Comparison of ENCODE assay signal across 8 cellular contexts in the genomic region with DNA sequence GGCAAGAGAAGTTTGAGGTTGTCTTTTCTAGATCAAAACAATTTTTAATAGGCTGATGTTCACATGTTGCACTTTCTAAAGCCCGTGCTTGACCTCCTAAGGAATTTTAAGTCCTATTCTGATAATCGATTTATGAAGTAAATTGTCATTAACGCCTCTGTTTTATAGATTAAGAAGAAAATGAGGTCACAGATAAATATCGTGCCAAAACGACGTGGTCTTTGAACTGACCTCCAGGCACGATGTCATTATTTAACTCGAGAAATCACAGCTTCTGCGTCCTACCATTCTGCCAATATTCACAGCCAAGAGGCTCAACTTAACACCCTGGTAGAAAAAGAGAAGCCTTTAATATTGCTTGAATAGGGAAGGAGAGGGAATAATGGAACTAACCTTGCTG. TPM values are rescaled to one million over a fixed set of nuclear protein-coding genes. Genes with fewer than 3 reads are reported as not detected.
DNase-seq lines count a peak whose midpoint lies in the region; ATAC-seq and TF ChIP-seq lines count a peak whose summit lies in the region.

No MANE protein-coding gene starts in this region.

- H3K27ac ChIP-seq in BLaER1 treated with 17β-estradiol and CSF1 and Interleukin-3, amounts not matched to agents 10 nM and 100 nM: peak overlapping the region; percentile 83 to 98 (median 94)

- peak overlapping the region; percentile 67 to 87 (median 78) for H3K4me3 ChIP-seq in BLaER1 treated with 17β-estradiol and CSF1 and Interleukin-3, amounts not matched to agents 10 nM and 100 nM
- H3K4me3 ChIP-seq in LNCaP clone FGC (ENCODE audit: low read depth, low read length): peak overlapping the region; percentile 80

- no peak for TF ChIP-seq CTCF in LNCaP clone FGC (IDR thresholded peaks at IDR 0.05; ENCODE audit: control insufficient read depth, extremely low read depth, insufficient read depth)
- TF ChIP-seq CTCF in nephron progenitor cell (IDR thresholded peaks at IDR 0.05): no peak

- peaks cover 30 to 38% (median 34%) of the 10 kb centered on the region in 10 experiments for H3K4me1 ChIP-seq in BLaER1 treated with 17β-estradiol and CSF1 and Interleukin-3, amounts not matched to agents 10 nM and 100 nM

- peak overlapping the region; percentile 93 to 99 (median 96) for H3K9ac ChIP-seq in BLaER1 treated with 17β-estradiol and CSF1 and Interleukin-3, amounts not matched to agents 10 nM and 100 nM

- peaks cover 37% of the 10 kb centered on the region for H3K4me1 Mint-ChIP-seq in nephron progenitor cell

- H3K4me3 Mint-ChIP-seq in nephron progenitor cell: peak overlapping the region; percentile 85

- no peaks in the 10 kb centered on the region for H3K9me3 Mint-ChIP-seq in nephron progenitor cell

- H3K36me3 ChIP-seq in BLaER1 treated with 17β-estradiol and CSF1 and Interleukin-3, amounts not matched to agents 10 nM and 100 nM: peaks cover 0 to 8% (median 0%) of the 10 kb centered on the region in 11 experiments; a peak in 5 of 22 replicates

- peak overlapping the region; percentile 94 for H3K27ac Mint-ChIP-seq in nephron progenitor cell

- DNase-seq in LNCaP clone FGC (ENCODE audit: low read depth): no peak
- DNase-seq in dermis blood vessel endothelial cell: peak; percentile 34
- DNase-seq in nephron progenitor cell: no peak
- DNase-seq in NCI-H2196 (lab: John Stamatoyannopoulos, UW; ENCODE audit: unreplicated experiment): no peak

- ATAC-seq in GM18519 (IDR thresholded peaks at IDR 0.05; ENCODE audit: low FRiP score, unreplicated experiment): no peak
- ATAC-seq in HG03354 (IDR thresholded peaks at IDR 0.05; ENCODE audit: poor library complexity, severe bottlenecking, unreplicated experiment): no peak
- no peak for ATAC-seq in HG02588 (IDR thresholded peaks at IDR 0.05; ENCODE audit: unreplicated experiment)

- H3K9me3 ChIP-seq in BLaER1 treated with 17β-estradiol and CSF1 and Interleukin-3, amounts not matched to agents 10 nM and 100 nM (replicated peaks in 1 of 11): 0 out of 22 replicates have a peak, but pooled peaks cover 0 to 4% (median 0%) of the 10 kb centered on the region in 11 experiments

- no peaks in the 10 kb centered on the region for H3K27me3 Mint-ChIP-seq in nephron progenitor cell (ENCODE audit: low read depth, poor library complexity)

- no peaks in the 10 kb centered on the region for H3K27me3 ChIP-seq in BLaER1 treated with 17β-estradiol and CSF1 and Interleukin-3, amounts not matched to agents 10 nM and 100 nM

- H4K20me1 ChIP-seq in BLaER1 treated with 17β-estradiol and CSF1 and Interleukin-3, amounts not matched to agents 10 nM and 100 nM: peaks cover 4 to 30% (median 14%) of the 10 kb centered on the region in 11 experiments; a peak in 16 of 22 replicates

- H3K4me2 ChIP-seq in BLaER1 treated with 17β-estradiol and CSF1 and Interleukin-3, amounts not matched to agents 10 nM and 100 nM: peak overlapping the region; percentile 72 to 91 (median 81)

- no peaks in the 10 kb centered on the region for H3K36me3 Mint-ChIP-seq in nephron progenitor cell (ENCODE audit: low read depth)

RNA-seq across cellular contexts. Expression of a gene that starts 0.9 kb away (rescaled TPM):
- 23.0 and 49.5 TPM in 2 replicates for total RNA-seq in dermis blood vessel endothelial cell
